Comparison of ENCODE assay signal across 1 cellular context in the genomic region with DNA sequence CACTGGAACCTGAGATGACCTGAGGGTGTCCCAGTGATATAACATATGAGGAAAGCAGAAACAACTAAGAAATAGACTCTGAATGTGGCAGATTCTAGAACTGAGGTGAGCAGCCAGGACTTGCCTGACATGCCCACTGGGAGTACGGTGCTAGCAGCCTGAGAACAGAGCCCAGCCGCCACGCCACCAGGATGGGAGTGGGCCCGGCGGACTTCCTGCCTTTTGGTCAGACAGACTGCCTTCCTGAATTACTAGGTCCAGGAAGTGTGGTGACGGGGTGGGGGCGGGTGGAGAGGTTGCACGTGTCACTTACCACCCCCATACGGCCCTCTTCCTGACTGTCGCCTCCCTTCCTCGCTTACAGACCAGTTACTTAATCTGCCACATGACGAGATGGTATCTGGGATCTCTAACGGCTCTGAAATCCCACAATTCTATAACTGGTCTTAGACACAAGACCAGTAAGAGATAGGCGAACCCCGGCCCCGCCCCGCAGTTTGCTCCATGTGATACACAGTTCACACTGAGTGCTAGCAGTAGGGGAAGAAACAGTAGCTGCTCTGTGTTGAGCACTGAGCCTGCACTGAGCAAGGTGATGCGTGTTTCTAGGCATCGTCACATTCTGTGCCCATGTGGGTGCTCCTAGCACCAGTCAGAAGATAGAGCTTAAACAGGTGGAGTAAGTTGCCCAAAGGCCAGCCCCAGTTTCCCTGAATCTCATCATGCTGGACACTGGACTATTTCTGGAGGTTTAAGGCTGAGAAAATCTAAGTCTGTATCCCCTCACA.
A peak's percentile ranks its signal among the peaks of the same experiment; 100 is the strongest.
TF ChIP-seq lines count a peak whose summit lies in the region.

No MANE protein-coding gene starts in this region.

TF ChIP-seq in HepG2, 621 proteins besides CTCF, POLR2A, EP300 and RAD21 (continued from another document):
- TF ChIP-seq, protein P1, sequence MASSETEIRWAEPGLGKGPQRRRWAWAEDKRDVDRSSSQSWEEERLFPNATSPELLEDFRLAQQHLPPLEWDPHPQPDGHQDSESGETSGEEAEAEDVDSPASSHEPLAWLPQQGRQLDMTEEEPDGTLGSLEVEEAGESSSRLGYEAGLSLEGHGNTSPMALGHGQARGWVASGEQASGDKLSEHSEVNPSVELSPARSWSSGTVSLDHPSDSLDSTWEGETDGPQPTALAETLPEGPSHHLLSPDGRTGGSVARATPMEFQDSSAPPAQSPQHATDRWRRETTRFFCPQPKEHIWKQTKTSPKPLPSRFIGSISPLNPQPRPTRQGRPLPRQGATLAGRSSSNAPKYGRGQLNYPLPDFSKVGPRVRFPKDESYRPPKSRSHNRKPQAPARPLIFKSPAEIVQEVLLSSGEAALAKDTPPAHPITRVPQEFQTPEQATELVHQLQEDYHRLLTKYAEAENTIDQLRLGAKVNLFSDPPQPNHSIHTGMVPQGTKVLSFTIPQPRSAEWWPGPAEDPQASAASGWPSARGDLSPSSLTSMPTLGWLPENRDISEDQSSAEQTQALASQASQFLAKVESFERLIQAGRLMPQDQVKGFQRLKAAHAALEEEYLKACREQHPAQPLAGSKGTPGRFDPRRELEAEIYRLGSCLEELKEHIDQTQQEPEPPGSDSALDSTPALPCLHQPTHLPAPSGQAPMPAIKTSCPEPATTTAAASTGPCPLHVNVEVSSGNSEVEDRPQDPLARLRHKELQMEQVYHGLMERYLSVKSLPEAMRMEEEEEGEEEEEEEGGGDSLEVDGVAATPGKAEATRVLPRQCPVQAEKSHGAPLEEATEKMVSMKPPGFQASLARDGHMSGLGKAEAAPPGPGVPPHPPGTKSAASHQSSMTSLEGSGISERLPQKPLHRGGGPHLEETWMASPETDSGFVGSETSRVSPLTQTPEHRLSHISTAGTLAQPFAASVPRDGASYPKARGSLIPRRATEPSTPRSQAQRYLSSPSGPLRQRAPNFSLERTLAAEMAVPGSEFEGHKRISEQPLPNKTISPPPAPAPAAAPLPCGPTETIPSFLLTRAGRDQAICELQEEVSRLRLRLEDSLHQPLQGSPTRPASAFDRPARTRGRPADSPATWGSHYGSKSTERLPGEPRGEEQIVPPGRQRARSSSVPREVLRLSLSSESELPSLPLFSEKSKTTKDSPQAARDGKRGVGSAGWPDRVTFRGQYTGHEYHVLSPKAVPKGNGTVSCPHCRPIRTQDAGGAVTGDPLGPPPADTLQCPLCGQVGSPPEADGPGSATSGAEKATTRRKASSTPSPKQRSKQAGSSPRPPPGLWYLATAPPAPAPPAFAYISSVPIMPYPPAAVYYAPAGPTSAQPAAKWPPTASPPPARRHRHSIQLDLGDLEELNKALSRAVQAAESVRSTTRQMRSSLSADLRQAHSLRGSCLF (CRISPR knock-in tag; IDR thresholded peaks at IDR 0.05; ENCODE audit: borderline replicate concordance), result no peak
- TF ChIP-seq, protein P2, sequence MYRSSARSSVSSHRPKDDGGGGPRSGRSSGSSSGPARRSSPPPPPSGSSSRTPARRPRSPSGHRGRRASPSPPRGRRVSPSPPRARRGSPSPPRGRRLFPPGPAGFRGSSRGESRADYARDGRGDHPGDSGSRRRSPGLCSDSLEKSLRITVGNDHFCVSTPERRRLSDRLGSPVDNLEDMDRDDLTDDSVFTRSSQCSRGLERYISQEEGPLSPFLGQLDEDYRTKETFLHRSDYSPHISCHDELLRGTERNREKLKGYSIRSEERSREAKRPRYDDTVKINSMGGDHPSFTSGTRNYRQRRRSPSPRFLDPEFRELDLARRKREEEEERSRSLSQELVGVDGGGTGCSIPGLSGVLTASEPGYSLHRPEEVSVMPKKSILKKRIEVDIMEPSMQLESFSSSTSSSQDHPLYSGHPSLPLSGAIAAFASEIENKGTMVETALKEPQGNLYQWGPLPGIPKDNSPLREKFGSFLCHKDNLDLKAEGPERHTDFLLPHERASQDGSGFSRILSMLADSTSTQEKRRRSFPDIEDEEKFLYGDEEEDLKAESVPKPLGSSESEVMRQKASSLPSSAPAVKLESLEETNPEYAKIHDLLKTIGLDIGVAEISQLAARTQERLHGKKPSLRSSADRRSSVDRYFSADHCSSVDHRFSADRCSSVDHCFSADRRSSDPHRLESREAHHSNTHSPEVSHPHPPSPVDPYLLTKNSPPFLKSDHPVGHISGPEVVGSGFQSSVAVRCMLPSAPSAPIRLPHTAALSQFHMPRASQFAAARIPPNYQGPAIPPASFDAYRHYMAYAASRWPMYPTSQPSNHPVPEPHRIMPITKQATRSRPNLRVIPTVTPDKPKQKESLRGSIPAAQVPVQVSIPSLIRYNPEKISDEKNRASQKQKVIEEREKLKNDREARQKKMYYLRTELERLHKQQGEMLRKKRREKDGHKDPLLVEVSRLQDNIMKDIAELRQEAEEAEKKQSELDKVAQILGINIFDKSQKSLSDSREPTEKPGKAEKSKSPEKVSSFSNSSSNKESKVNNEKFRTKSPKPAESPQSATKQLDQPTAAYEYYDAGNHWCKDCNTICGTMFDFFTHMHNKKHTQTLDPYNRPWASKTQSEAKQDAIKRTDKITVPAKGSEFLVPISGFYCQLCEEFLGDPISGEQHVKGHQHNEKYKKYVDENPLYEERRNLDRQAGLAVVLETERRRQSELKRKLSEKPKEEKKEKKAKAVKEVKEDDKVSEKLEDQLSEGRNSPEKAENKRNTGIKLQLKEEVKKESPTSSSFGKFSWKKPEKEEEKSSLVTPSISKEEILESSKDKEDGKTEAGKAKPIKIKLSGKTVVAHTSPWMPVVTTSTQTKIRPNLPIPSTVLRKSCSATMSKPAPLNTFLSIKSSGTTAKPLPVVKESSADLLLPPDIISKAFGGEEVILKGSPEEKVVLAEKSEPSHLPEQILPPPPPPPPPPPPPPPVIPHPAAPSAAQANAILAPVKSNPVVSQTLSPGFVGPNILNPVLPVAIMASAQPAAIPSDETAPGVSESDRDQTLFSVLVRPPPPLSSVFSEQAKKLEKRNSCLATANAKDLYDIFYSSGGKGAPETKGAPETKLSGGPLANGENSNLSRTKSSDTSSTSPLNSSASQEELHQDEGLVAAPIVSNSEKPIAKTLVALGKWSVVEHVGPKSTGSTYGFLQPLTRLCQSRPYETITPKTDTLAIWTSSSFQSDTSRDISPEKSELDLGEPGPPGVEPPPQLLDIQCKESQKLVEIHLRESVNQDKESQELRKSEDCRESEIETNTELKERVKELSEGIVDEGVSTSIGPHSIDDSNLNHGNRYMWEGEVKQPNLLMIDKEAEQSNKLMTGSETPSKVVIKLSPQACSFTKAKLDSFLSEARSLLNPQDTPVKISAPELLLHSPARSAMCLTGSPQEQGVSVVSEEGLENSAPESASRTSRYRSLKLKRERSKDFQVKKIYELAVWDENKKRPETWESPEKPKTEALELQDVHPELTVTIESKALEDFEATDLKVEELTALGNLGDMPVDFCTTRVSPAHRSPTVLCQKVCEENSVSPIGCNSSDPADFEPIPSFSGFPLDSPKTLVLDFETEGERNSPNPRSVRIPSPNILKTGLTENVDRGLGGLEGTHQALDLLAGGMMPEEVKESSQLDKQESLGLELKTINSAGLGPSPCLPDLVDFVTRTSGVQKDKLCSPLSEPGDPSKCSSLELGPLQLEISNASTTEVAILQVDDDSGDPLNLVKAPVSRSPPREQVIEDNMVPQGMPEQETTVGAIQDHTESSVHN (CRISPR knock-in tag; IDR thresholded peaks at IDR 0.05), result no peak
- TF ChIP-seq MTF1 (CRISPR knock-in tag; IDR thresholded peaks at IDR 0.05) (no peak), NFIC (IDR thresholded peaks at IDR 0.05; ENCODE audit: low read length) (no peak), MATR3 (CRISPR knock-in tag; IDR thresholded peaks at IDR 0.05) (no peak)
- TF ChIP-seq, protein P3, sequence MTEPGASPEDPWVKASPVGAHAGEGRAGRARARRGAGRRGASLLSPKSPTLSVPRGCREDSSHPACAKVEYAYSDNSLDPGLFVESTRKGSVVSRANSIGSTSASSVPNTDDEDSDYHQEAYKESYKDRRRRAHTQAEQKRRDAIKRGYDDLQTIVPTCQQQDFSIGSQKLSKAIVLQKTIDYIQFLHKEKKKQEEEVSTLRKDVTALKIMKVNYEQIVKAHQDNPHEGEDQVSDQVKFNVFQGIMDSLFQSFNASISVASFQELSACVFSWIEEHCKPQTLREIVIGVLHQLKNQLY (CRISPR knock-in tag; IDR thresholded peaks at IDR 0.05), result 0 out of 2 replicates have a peak, but pooled peaks have one; percentile 21
